ENCODE assay signal across 1 cellular context in genomic region chr16:23967775-23968571, GRCh38.
TF ChIP-seq lines count a peak whose summit lies in the region.

No MANE protein-coding gene starts in this region.

TF ChIP-seq in HepG2, 621 proteins besides CTCF, POLR2A, EP300 and RAD21 (continued from another document):
- no peak for TF ChIP-seq ZNF280D (CRISPR knock-in tag; IDR thresholded peaks at IDR 0.05)
- TF ChIP-seq FOXP4 (CRISPR knock-in tag; IDR thresholded peaks at IDR 0.05) = peak; percentile 43; the same call in 1 of the 2 replicates
- peak; percentile 52; the same call in 1 of the 2 replicates for TF ChIP-seq NCOA2 (CRISPR knock-in tag; IDR thresholded peaks at IDR 0.05)
- TF ChIP-seq TCF7 (IDR thresholded peaks at IDR 0.05; ENCODE audit: low read depth) = peak; percentile 81
- TF ChIP-seq NR2C2 (CRISPR knock-in tag; IDR thresholded peaks at IDR 0.05; ENCODE audit: borderline replicate concordance) = 0 out of 2 replicates have a peak, but pooled peaks have one; percentile 29
- peak; percentile 28; the same call in 1 of the 2 replicates for TF ChIP-seq ZNF503 (CRISPR knock-in tag; IDR thresholded peaks at IDR 0.05)
- peak; percentile 68; the same call in 1 of the 2 replicates for TF ChIP-seq BHLHE40 (IDR thresholded peaks at IDR 0.05; ENCODE audit: low read length)
- TF ChIP-seq NR2F6 (IDR thresholded peaks at IDR 0.05) = peak; percentile 74
- TF ChIP-seq NR2F6 (CRISPR knock-in tag; IDR thresholded peaks at IDR 0.05) = peak; percentile 72
- no peak for TF ChIP-seq ZFP90 (CRISPR knock-in tag; IDR thresholded peaks at IDR 0.05; ENCODE audit: borderline replicate concordance)
- TF ChIP-seq RARA (CRISPR knock-in tag; IDR thresholded peaks at IDR 0.05) = peak; percentile 79
- TF ChIP-seq SRF (IDR thresholded peaks at IDR 0.05; ENCODE audit: low read depth, low read length) = peak; percentile 82
- no peak for TF ChIP-seq FOXA1 (IDR thresholded peaks at IDR 0.05)
- TF ChIP-seq FOXA1 (CRISPR knock-in tag; IDR thresholded peaks at IDR 0.05) = peak; percentile 43
- no peak for TF ChIP-seq TRIM24 (CRISPR knock-in tag; IDR thresholded peaks at IDR 0.05)
- no peak for TF ChIP-seq ZNF569 (CRISPR knock-in tag; IDR thresholded peaks at IDR 0.05; ENCODE audit: borderline replicate concordance)
- TF ChIP-seq TBX3 (IDR thresholded peaks at IDR 0.05; ENCODE audit: borderline replicate concordance) = peak; percentile 79; the same call in 1 of the 2 replicates
- peak; percentile 32; the same call in 1 of the 2 replicates for TF ChIP-seq HNF4A (CRISPR knock-in tag; IDR thresholded peaks at IDR 0.05)
- TF ChIP-seq ARID5B (CRISPR knock-in tag; IDR thresholded peaks at IDR 0.05) = peak; percentile 44
- peak; percentile 44; the same call in 1 of the 2 replicates for TF ChIP-seq RXRA (CRISPR knock-in tag; IDR thresholded peaks at IDR 0.05)
- TF ChIP-seq HOXA3 (CRISPR knock-in tag; IDR thresholded peaks at IDR 0.05) = 0 out of 2 replicates have a peak, but pooled peaks have one; percentile 14
